In the genomic region with DNA sequence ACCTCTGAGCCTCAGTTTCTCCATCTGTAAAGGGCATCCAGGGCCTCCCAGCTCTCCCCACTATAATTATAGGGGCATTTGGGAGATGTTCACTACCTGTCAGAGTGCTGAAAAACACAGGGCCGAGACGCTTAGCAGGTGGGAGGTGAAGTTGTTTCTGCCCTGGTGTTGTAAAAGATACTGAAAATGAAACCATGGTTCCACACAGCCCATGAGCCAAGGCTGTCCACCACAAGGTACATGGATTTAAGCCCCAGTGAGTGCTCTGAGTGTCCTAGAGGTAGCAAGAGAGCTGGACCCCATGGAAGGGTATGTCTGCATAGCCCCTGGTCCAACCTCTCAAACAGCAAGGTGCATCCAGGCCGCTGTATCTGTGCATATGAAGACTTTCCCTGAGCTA, we compare ENCODE assay signal across 18 cellular contexts.
DNase-seq lines count a peak whose midpoint lies in the region; ATAC-seq, FAIRE-seq and TF ChIP-seq lines count a peak whose summit lies in the region.
"Had no signal": no experiment of that assay in that cellular context is flagged by ENCODE, and none has a peak within 500 bp of the region (broad histone marks: within the 10 kb centered on the region; RNA-seq: fewer than 3 reads in every experiment).

No MANE protein-coding gene starts in this region.

- H3K9ac ChIP-seq in BLaER1 (no peak overlapping the region), endothelial cell of umbilical vein (replicated peaks; ENCODE audit: extremely low read depth, insufficient read depth, low read length) (no peak overlapping the region)

- H3K4me3 ChIP-seq in BLaER1 (no peak overlapping the region), endothelial cell of umbilical vein (replicated peaks in 1 of 3; ENCODE audit: insufficient read depth in 1 of 3, low read depth in 1 of 3, low read length in 3 of 3) (no peak overlapping the region)

- TF ChIP-seq POLR2A in endothelial cell of umbilical vein (IDR thresholded peaks at IDR 0.05; ENCODE audit: low read depth, low read length), result no peak

- no peaks in the 10 kb centered on the region for H3K9me1 ChIP-seq in endothelial cell of umbilical vein (replicated peaks; ENCODE audit: control insufficient read depth, extremely low read depth, insufficient read depth, low read length)

- no peaks in the 10 kb centered on the region for H3K79me2 ChIP-seq in endothelial cell of umbilical vein (ENCODE audit: control insufficient read depth, insufficient read depth, low read length)

- no peaks in the 10 kb centered on the region; the same call in none of the 2 replicates for H3K9me3 ChIP-seq in BLaER1
- H3K9me3 ChIP-seq in endothelial cell of umbilical vein (replicated peaks; ENCODE audit: control insufficient read depth, insufficient read depth, low read length), result no peaks in the 10 kb centered on the region

- peaks cover 65% of the 10 kb centered on the region for H3K4me1 ChIP-seq in BLaER1
- H3K4me1 ChIP-seq in endothelial cell of umbilical vein (ENCODE audit: control insufficient read depth, extremely low read depth, insufficient read depth, low read length), result peaks cover 23% of the 10 kb centered on the region

- FAIRE-seq in endothelial cell of umbilical vein (lab: Jason Lieb, UNC), result no peak

- H3K27ac ChIP-seq in BLaER1 (peak overlapping the region; percentile 31; the same call in 1 of the 2 replicates), endothelial cell of umbilical vein (ENCODE audit: insufficient read depth, low read depth, low read length) (peak overlapping the region; percentile 83)

- CTCF ChIA-PET in endothelial cell of umbilical vein (lab: Charles Lee), result interaction anchor here (1.1 to 2.5 kb wide), 5 partner anchors 9 to 166 kb away, joined by 3 to 12 read pairs (median 7); no protein-coding TSS in a partner anchor

- H3K4me2 ChIP-seq in BLaER1 (peak overlapping the region; percentile 76), endothelial cell of umbilical vein (ENCODE audit: insufficient read depth, low read length) (peak overlapping the region; percentile 84)

- H3K27me3 ChIP-seq in BLaER1 (no peaks in the 10 kb centered on the region), endothelial cell of umbilical vein (ENCODE audit: control insufficient read depth in 2 of 2, insufficient read depth in 2 of 2, low read length in 2 of 2) (no peaks in the 10 kb centered on the region)

- POLR2A ChIA-PET in endothelial cell of umbilical vein (lab: Charles Lee), result no interaction called here

- intact Hi-C loops in endothelial cell of umbilical vein (cut with micrococcal nuclease), result no loop called here

- H2AFZ ChIP-seq in endothelial cell of umbilical vein (ENCODE audit: low read depth, low read length), result peak overlapping the region; percentile 17

- TF ChIP-seq CTCF in endothelial cell of umbilical vein (IDR thresholded peaks at IDR 0.05; ENCODE audit: extremely low read depth in 1 of 2, insufficient read depth in 1 of 2, low read depth in 1 of 2, low read length in 2 of 2), result no peak

- no peaks in the 10 kb centered on the region for H3K36me3 ChIP-seq in BLaER1
- no peaks in the 10 kb centered on the region for H3K36me3 ChIP-seq in endothelial cell of umbilical vein (ENCODE audit: control insufficient read depth in 2 of 2, extremely low read depth in 1 of 2, insufficient read depth in 2 of 2, low read length in 2 of 2)

- no peaks in the 10 kb centered on the region for H4K20me1 ChIP-seq in BLaER1
- no peaks in the 10 kb centered on the region for H4K20me1 ChIP-seq in endothelial cell of umbilical vein (replicated peaks; ENCODE audit: control insufficient read depth, extremely low read depth, insufficient read depth, low read length)

- peak; percentile 63 for ATAC-seq in GM18511 (IDR thresholded peaks at IDR 0.05; ENCODE audit: unreplicated experiment)
- ATAC-seq in HG02981 (IDR thresholded peaks at IDR 0.05; ENCODE audit: unreplicated experiment), result peak; percentile 43

- DNase-seq in endothelial cell of umbilical vein (ENCODE audit: low read depth, low spot score) (no peak), cortex of kidney (lab: John Stamatoyannopoulos, UW) (no peak), NCI-H1105 treated with DMSO at 0.1 percent for 48 hours (lab: John Stamatoyannopoulos, UW) (no peak), NCI-H345 treated with DMSO at 0.1 percent for 48 hours (lab: John Stamatoyannopoulos, UW; ENCODE audit: unreplicated experiment) (no peak), anterior cingulate cortex (lab: John Stamatoyannopoulos, UW) (no peak)
- DNase-seq: AML-193; CD8-positive, alpha-beta memory T cell; GF-D8; GOT3; NCI-H1694; NCI-H2107; NCI-H226; NCI-H69; SHP77; T-helper 2 cell had no signal

- dilution Hi-C loops in endothelial cell of umbilical vein (cut with MboI; ENCODE audit: extremely low pct_ligation_motif_present, low sequenced_read_pairs), result no loop called here

- no TSS peak for BruUV-seq in endothelial cell of umbilical vein (replicated peaks; lab: Mats Ljungman, UMichigan)

TF ChIP-seq in endothelial cell of umbilical vein, 7 proteins besides CTCF, POLR2A, EP300 and RAD21:
- TF ChIP-seq FOS (IDR thresholded peaks at IDR 0.05; ENCODE audit: borderline replicate concordance, insufficient read depth, low read length), result no peak
- TF ChIP-seq GATA2 (IDR thresholded peaks at IDR 0.05; ENCODE audit: insufficient read depth, insufficient read length, low read depth, low read length), result no peak
- TF ChIP-seq MYC (IDR thresholded peaks at IDR 0.05; ENCODE audit: low read depth, low read length), result no peak
- no peak for TF ChIP-seq EZH2 (IDR thresholded peaks at IDR 0.05; ENCODE audit: borderline replicate concordance, low read depth, low read length, severe bottlenecking)
- no peak for TF ChIP-seq POLR2AphosphoS5 (IDR thresholded peaks at IDR 0.05; ENCODE audit: insufficient read depth, low read depth, low read length)
- no peak for TF ChIP-seq JUN (IDR thresholded peaks at IDR 0.05; ENCODE audit: borderline replicate concordance, insufficient read depth, insufficient read length, low read depth)
- TF ChIP-seq, protein P1, sequence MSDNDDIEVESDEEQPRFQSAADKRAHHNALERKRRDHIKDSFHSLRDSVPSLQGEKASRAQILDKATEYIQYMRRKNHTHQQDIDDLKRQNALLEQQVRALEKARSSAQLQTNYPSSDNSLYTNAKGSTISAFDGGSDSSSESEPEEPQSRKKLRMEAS (IDR thresholded peaks at IDR 0.05; ENCODE audit: insufficient read depth, insufficient read length), result no peak
